ENCODE assay signal across 1 cellular context in genomic region chr2:10776231-10776977, GRCh38.
TF ChIP-seq lines count a peak whose summit lies in the region.

No MANE protein-coding gene starts in this region.

TF ChIP-seq in SK-N-SH, 30 proteins besides CTCF, POLR2A, EP300 and RAD21 (continued from another document):
- no peak for TF ChIP-seq ZBTB33 (IDR thresholded peaks at IDR 0.05; ENCODE audit: borderline replicate concordance, low read depth)
- no peak for TF ChIP-seq ELF1 (IDR thresholded peaks at IDR 0.05)
- no peak for TF ChIP-seq USF2 (IDR thresholded peaks at IDR 0.05; ENCODE audit: borderline replicate concordance, low read depth, low read length)
- TF ChIP-seq TAF1 (IDR thresholded peaks at IDR 0.05; ENCODE audit: borderline replicate concordance, low read depth, low read length): no peak
- no peak for TF ChIP-seq REST (IDR thresholded peaks at IDR 0.05; ENCODE audit: low read depth, low read length)
- TF ChIP-seq EZH2phosphoT487 (IDR thresholded peaks at IDR 0.05; ENCODE audit: borderline replicate concordance, low read depth): no peak
- no peak for TF ChIP-seq FOXJ3 (CRISPR knock-in tag; IDR thresholded peaks at IDR 0.05)
- TF ChIP-seq FOXM1 (IDR thresholded peaks at IDR 0.05; ENCODE audit: low read depth): no peak
